Comparison of ENCODE assay signal across 15 cellular contexts in the genomic region with DNA sequence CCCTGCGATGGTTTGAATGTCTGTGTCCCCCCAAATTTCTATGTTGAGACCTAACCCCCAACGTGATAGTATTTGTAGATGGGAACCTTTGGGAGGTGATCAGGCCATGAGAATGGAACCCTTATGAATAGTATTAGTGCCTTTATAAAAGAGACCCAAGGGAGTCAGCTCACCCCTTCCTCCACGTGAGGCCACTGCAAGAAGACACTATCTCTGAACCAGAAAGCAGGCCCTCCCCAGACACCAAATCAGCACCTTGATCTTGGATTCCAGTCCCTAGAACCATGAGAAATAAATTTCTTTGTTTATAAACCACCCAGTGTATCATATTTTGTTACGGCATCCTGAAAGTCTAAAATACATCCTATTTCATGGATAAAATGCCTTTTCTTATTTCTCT.
A peak's percentile ranks its signal among the peaks of the same experiment; 100 is the strongest.
DNase-seq lines count a peak whose midpoint lies in the region; ATAC-seq and TF ChIP-seq lines count a peak whose summit lies in the region.
"Had no signal": no experiment of that assay in that cellular context is flagged by ENCODE, and none has a peak within 500 bp of the region (broad histone marks: within the 10 kb centered on the region; RNA-seq: fewer than 3 reads in every experiment).

No MANE protein-coding gene starts in this region.

- H3K27ac ChIP-seq in KOPT-K1 (ENCODE audit: low read depth, low read length, poor library complexity, severe bottlenecking): peak overlapping the region; percentile 97
- no peak overlapping the region for H3K27ac ChIP-seq in left ventricle myocardium inferior (replicated peaks)

- no peaks in the 10 kb centered on the region for H3K9me3 Mint-ChIP-seq in dendritic cell treated with granulocyte-macrophage colony-stimulating factor and Interleukin-4, amounts not matched to agents 40 ng/mL and 50 ng/mL, for 4 days
- peaks cover 4% of the 10 kb centered on the region for H3K9me3 Mint-ChIP-seq in stimulated activated effector memory CD8-positive, alpha-beta T cell treated with anti-CD3 and anti-CD28 coated beads, Interleukin-12 subunit alpha, Interleukin-12 subunit beta, amount 100 ng/mL, for 72 hours

- DNase-seq in T-helper 17 cell (no peak), left ventricle myocardium inferior (no peak), OCI-M2 (lab: John Stamatoyannopoulos, UW; ENCODE audit: unreplicated experiment) (no peak), superior temporal gyrus (ENCODE audit: extremely low spot score) (no peak)
- DNase-seq in stimulated activated effector memory CD8-positive, alpha-beta T cell treated with anti-CD3 and anti-CD28 coated beads, Interleukin-12 subunit alpha, Interleukin-12 subunit beta, amount 100 ng/mL, for 72 hours (ENCODE audit: low spot score in 2 of 2): no peak
- DNase-seq: activated CD4-positive, alpha-beta T cell treated with anti-CD3 and anti-CD28 coated beads for 1 hour; cerebellar nuclear complex; GF-D8; GOT3; IMR-90; kidney had no signal

- peaks cover 40% of the 10 kb centered on the region for H3K4me1 Mint-ChIP-seq in T-helper 17 cell
- H3K4me1 Mint-ChIP-seq in dendritic cell treated with granulocyte-macrophage colony-stimulating factor and Interleukin-4, amounts not matched to agents 40 ng/mL and 50 ng/mL, for 4 days (ENCODE audit: low read depth): peaks cover 48% of the 10 kb centered on the region
- H3K4me1 Mint-ChIP-seq in stimulated activated effector memory CD8-positive, alpha-beta T cell treated with anti-CD3 and anti-CD28 coated beads, Interleukin-12 subunit alpha, Interleukin-12 subunit beta, amount 100 ng/mL, for 72 hours: peaks cover 53% of the 10 kb centered on the region

- H3K36me3 Mint-ChIP-seq in T-helper 17 cell (ENCODE audit: low read depth): no peaks in the 10 kb centered on the region
- H3K36me3 Mint-ChIP-seq in dendritic cell treated with granulocyte-macrophage colony-stimulating factor and Interleukin-4, amounts not matched to agents 40 ng/mL and 50 ng/mL, for 4 days (ENCODE audit: low read depth): no peaks in the 10 kb centered on the region
- peaks cover 6% of the 10 kb centered on the region for H3K36me3 Mint-ChIP-seq in stimulated activated effector memory CD8-positive, alpha-beta T cell treated with anti-CD3 and anti-CD28 coated beads, Interleukin-12 subunit alpha, Interleukin-12 subunit beta, amount 100 ng/mL, for 72 hours
- H3K36me3 Mint-ChIP-seq: activated naive CD4-positive, alpha-beta T cell treated with anti-CD3 and anti-CD28 coated beads, Interleukin-2, amount 50 U/mL, for 72 hours had no signal

- peak overlapping the region; percentile 90 for H3K4me3 Mint-ChIP-seq in T-helper 17 cell
- no peak overlapping the region for H3K4me3 Mint-ChIP-seq in dendritic cell treated with granulocyte-macrophage colony-stimulating factor and Interleukin-4, amounts not matched to agents 40 ng/mL and 50 ng/mL, for 4 days
- peak overlapping the region; percentile 82 for H3K4me3 Mint-ChIP-seq in stimulated activated effector memory CD8-positive, alpha-beta T cell treated with anti-CD3 and anti-CD28 coated beads, Interleukin-12 subunit alpha, Interleukin-12 subunit beta, amount 100 ng/mL, for 72 hours

- H3K36me3 ChIP-seq in KOPT-K1 (ENCODE audit: insufficient read depth, low read length) (no peaks in the 10 kb centered on the region), left ventricle myocardium inferior (no peaks in the 10 kb centered on the region)
- H3K36me3 ChIP-seq: vagina had no signal

- peaks cover 5% of the 10 kb centered on the region for H3K4me1 ChIP-seq in left ventricle myocardium inferior

- H3K27me3 ChIP-seq in left ventricle myocardium inferior (ENCODE audit: low read depth): no peaks in the 10 kb centered on the region
- H3K27me3 ChIP-seq: vagina had no signal

- no peak for ATAC-seq in T-helper 17 cell
- ATAC-seq in stimulated activated effector memory CD8-positive, alpha-beta T cell treated with anti-CD3 and anti-CD28 coated beads, Interleukin-12 subunit alpha, Interleukin-12 subunit beta, amount 100 ng/mL, for 72 hours: no peak
- ATAC-seq: activated naive CD4-positive, alpha-beta T cell treated with anti-CD3 and anti-CD28 coated beads, Interleukin-2, amount 50 U/mL, for 72 hours had no signal

- TF ChIP-seq CTCF in left ventricle myocardium inferior (IDR thresholded peaks at IDR 0.05; ENCODE audit: borderline replicate concordance): no peak

- intact Hi-C loops in dendritic cell treated with granulocyte-macrophage colony-stimulating factor and Interleukin-4, amounts not matched to agents 40 ng/mL and 50 ng/mL, for 4 days (cut with micrococcal nuclease): no loop called here
- intact Hi-C loops in left ventricle myocardium inferior (cut with micrococcal nuclease): no loop called here

- no peaks in the 10 kb centered on the region for H3K27me3 Mint-ChIP-seq in T-helper 17 cell
- no peaks in the 10 kb centered on the region for H3K27me3 Mint-ChIP-seq in dendritic cell treated with granulocyte-macrophage colony-stimulating factor and Interleukin-4, amounts not matched to agents 40 ng/mL and 50 ng/mL, for 4 days

- H3K9me3 ChIP-seq in KOPT-K1 (ENCODE audit: insufficient read depth, low read length, poor library complexity, severe bottlenecking) (no peaks in the 10 kb centered on the region), T-helper 17 cell (ENCODE audit: control insufficient read depth, low read length, poor library complexity, severe bottlenecking) (no peaks in the 10 kb centered on the region), left ventricle myocardium inferior (replicated peaks) (no peaks in the 10 kb centered on the region)
- H3K9me3 ChIP-seq: vagina had no signal

- peak overlapping the region; percentile 100 for H3K27ac Mint-ChIP-seq in T-helper 17 cell
- peak overlapping the region; percentile 3 for H3K27ac Mint-ChIP-seq in dendritic cell treated with granulocyte-macrophage colony-stimulating factor and Interleukin-4, amounts not matched to agents 40 ng/mL and 50 ng/mL, for 4 days
- H3K27ac Mint-ChIP-seq in stimulated activated effector memory CD8-positive, alpha-beta T cell treated with anti-CD3 and anti-CD28 coated beads, Interleukin-12 subunit alpha, Interleukin-12 subunit beta, amount 100 ng/mL, for 72 hours: peak overlapping the region; percentile 98

- H3K4me3 ChIP-seq in left ventricle myocardium inferior: no peak overlapping the region
- H3K4me3 ChIP-seq: vagina had no signal

Comparison
In these comparisons a context has a peak if more than half of its experiments do, and no peak if none do; other contexts are left out.
1. H3K27ac Mint-ChIP-seq: peak in every context shown above with its lines; median percentile 100 in T-helper 17 cell; 98 in stimulated activated effector memory CD8-positive, alpha-beta T cell treated with anti-CD3 and anti-CD28 coated beads, Interleukin-12 subunit alpha, Interleukin-12 subunit beta, amount 100 ng/mL, for 72 hours; 3 in dendritic cell treated with granulocyte-macrophage colony-stimulating factor and Interleukin-4, amounts not matched to agents 40 ng/mL and 50 ng/mL, for 4 days.